ENCODE assay signal across 23 cellular contexts in the genomic region with DNA sequence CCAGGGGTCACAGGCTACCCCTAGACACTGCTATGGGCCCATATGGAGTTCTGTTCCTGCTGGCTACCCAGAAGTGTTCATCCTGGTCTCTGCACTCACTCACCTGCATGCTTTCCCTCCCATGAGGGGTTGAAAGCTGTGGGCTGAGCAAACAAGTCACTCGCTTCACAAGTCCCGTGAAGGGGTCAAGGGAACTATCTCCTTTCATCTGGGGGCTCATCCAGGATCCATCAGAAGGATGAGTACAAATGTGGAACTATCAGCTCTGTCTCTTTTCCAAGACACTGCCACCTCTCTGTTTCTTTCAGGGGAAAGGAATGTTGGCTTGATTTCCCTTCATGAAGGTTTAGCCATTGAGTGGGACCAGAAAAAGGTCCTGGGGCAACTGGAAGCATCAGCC. TPM values are rescaled to one million over a fixed set of nuclear protein-coding genes. Genes with fewer than 3 reads are reported as not detected.
DNase-seq lines count a peak whose midpoint lies in the region; ATAC-seq and TF ChIP-seq lines count a peak whose summit lies in the region.
"Had no signal": no experiment of that assay in that cellular context is flagged by ENCODE, and none has a peak within 500 bp of the region (broad histone marks: within the 10 kb centered on the region; RNA-seq: fewer than 3 reads in every experiment).

No MANE protein-coding gene starts in this region.

- H3K9me3 ChIP-seq in GM23248 (ENCODE audit: low read depth) (no peaks in the 10 kb centered on the region), PC-3 (ENCODE audit: low read length) (no peaks in the 10 kb centered on the region)

- no peak overlapping the region for H2BK5ac ChIP-seq in mesendoderm (ENCODE audit: low read length)

- H3K27me3 ChIP-seq in GM23248 (replicated peaks; ENCODE audit: insufficient read depth) (no peaks in the 10 kb centered on the region), mesendoderm (ENCODE audit: insufficient read depth, low read length, poor library complexity) (no peaks in the 10 kb centered on the region), PC-3 (ENCODE audit: low read length) (no peaks in the 10 kb centered on the region)

- H3K4me3 ChIP-seq in GM23248 (no peak overlapping the region), mesendoderm (ENCODE audit: low read length) (no peak overlapping the region), PC-3 (ENCODE audit: low read length) (no peak overlapping the region)

- CTCF ChIA-PET in PC-3 (lab: Charles Lee): no interaction called here

- no peak overlapping the region for H3K4ac ChIP-seq in mesendoderm (ENCODE audit: low read depth, low read length)

- no peak overlapping the region for H3K56ac ChIP-seq in mesendoderm (ENCODE audit: low read length)

- peaks cover 8% of the 10 kb centered on the region; the same call in 1 of the 2 replicates for H3K4me1 ChIP-seq in GM23248 (ENCODE audit: insufficient read depth)
- H3K4me1 ChIP-seq in mesendoderm (ENCODE audit: control insufficient read depth, low read depth, low read length): no peaks in the 10 kb centered on the region
- no peaks in the 10 kb centered on the region for H3K4me1 ChIP-seq in PC-3 (ENCODE audit: insufficient read depth, low read length)

- TF ChIP-seq CTCF in PC-3 (conservative IDR thresholded peaks at IDR 0.05; ENCODE audit: low read depth, low read length): no peak

- intact Hi-C loops in PC-3 (cut with micrococcal nuclease): loop anchor here (5.0 kb wide), 1 partner anchor 47 kb away; no protein-coding TSS in a partner anchor

- WGBS in GM23248 (ENCODE audit: low coverage in 1 of 2, low lambda C conversion rate in 2 of 2, missing lambda C conversion rate in 2 of 2), 2 experiments: 94 to 95% methylated on average over 2 of the region's 2 CpGs
- WGBS in mesendoderm (ENCODE audit: extremely low coverage, insufficient coverage, low lambda C conversion rate): no CpG with 5 or more reads among the region's 2 CpGs

- H3K27ac ChIP-seq in GM23248 (no peak overlapping the region), mesendoderm (ENCODE audit: low read depth, low read length) (no peak overlapping the region), PC-3 (ENCODE audit: low read length) (no peak overlapping the region)
- H3K27ac ChIP-seq: HL-60, RWPE1 had no signal

- no peak overlapping the region for H2BK120ac ChIP-seq in mesendoderm (ENCODE audit: low read depth, low read length)

- no peaks in the 10 kb centered on the region for H3K36me3 ChIP-seq in GM23248 (ENCODE audit: low read depth)
- H3K36me3 ChIP-seq in mesendoderm (ENCODE audit: control insufficient read depth, insufficient read depth, low read length): no peaks in the 10 kb centered on the region
- no peaks in the 10 kb centered on the region for H3K36me3 ChIP-seq in PC-3 (ENCODE audit: low read depth, low read length)

- H3K79me2 ChIP-seq in GM23248 (ENCODE audit: insufficient read depth) (no peaks in the 10 kb centered on the region), mesendoderm (ENCODE audit: control insufficient read depth, insufficient read depth, low read length) (no peaks in the 10 kb centered on the region), PC-3 (ENCODE audit: low read length) (no peaks in the 10 kb centered on the region)

- H3F3A ChIP-seq in GM23248 (ENCODE audit: insufficient read depth) (no peaks in the 10 kb centered on the region), PC-3 (ENCODE audit: low read length, unreplicated experiment) (no peaks in the 10 kb centered on the region)

- peak; percentile 53 for DNase-seq in DMS53 (lab: John Stamatoyannopoulos, UW)
- no peak for DNase-seq in DMS53 treated with DMSO at 0.1 percent for 48 hours (lab: John Stamatoyannopoulos, UW; ENCODE audit: unreplicated experiment)
- peak; percentile 31 for DNase-seq in GM23248
- peak; percentile 10 for DNase-seq in dermis blood vessel endothelial cell
- peak; percentile 25 for DNase-seq in mesendoderm
- no peak for DNase-seq in NCI-H2081 treated with DMSO at 0.1 percent for 48 hours (lab: John Stamatoyannopoulos, UW)
- DNase-seq in PC-3: no peak
- DNase-seq in midbrain (lab: John Stamatoyannopoulos, UW): no peak
- DNase-seq: 8988T, DMS79 treated with DMSO at 0.1 percent for 48 hours, HCEC 1CT, NCI-H1092, NCI-H1417 treated with DMSO at 0.1 percent for 48 hours, NCI-H187, NCI-H446, NCI-H524 treated with DMSO at 0.1 percent for 48 hours, NCI-H774, SHP77, T-cell had no signal

- POLR2A ChIA-PET in PC-3 (lab: Charles Lee; ENCODE audit: unreplicated experiment): no interaction called here

- H4K20me1 ChIP-seq in GM23248 (ENCODE audit: insufficient read depth): no peaks in the 10 kb centered on the region
- no peaks in the 10 kb centered on the region for H4K20me1 ChIP-seq in PC-3 (ENCODE audit: low read length)

- no peak overlapping the region for H2AFZ ChIP-seq in GM23248
- H2AFZ ChIP-seq in PC-3 (ENCODE audit: low read length): no peak overlapping the region

- H2BK15ac ChIP-seq in mesendoderm (replicated peaks; ENCODE audit: low read depth): no peak overlapping the region

- H3K4me2 ChIP-seq in GM23248 (ENCODE audit: unreplicated experiment): no peak overlapping the region
- no peak overlapping the region for H3K4me2 ChIP-seq in mesendoderm (ENCODE audit: low read length)
- no peak overlapping the region for H3K4me2 ChIP-seq in PC-3 (ENCODE audit: low read length)

- no peak overlapping the region for H3K23ac ChIP-seq in mesendoderm (ENCODE audit: low read length)

- H3K9ac ChIP-seq in GM23248 (no peak overlapping the region), mesendoderm (ENCODE audit: low read length) (no peak overlapping the region), PC-3 (ENCODE audit: low read length) (no peak overlapping the region)

- no TSS peak for BruUV-seq in PC-3 (replicated peaks; lab: Mats Ljungman, UMichigan)

- no peak overlapping the region for H2AK5ac ChIP-seq in mesendoderm (ENCODE audit: low read length)

- ATAC-seq in PC-3: no peak
- ATAC-seq: Panc1, T-cell had no signal

- H3K79me1 ChIP-seq in mesendoderm (ENCODE audit: low read length): no peaks in the 10 kb centered on the region

- in situ Hi-C loops in GM23248 (cut with MboI): no loop called here

- H4K5ac ChIP-seq in mesendoderm (ENCODE audit: low read length): no peak overlapping the region

- H3K9me2 ChIP-seq in GM23248 (ENCODE audit: insufficient read depth): no peaks in the 10 kb centered on the region
- H3K9me2 ChIP-seq in PC-3 (replicated peaks; ENCODE audit: low read length): no peaks in the 10 kb centered on the region

- no peak overlapping the region for H4K8ac ChIP-seq in mesendoderm (ENCODE audit: low read depth, low read length)

- H3K18ac ChIP-seq in mesendoderm (ENCODE audit: low read length): no peak overlapping the region

RNA-seq across cellular contexts. Expression of a gene that starts 21.7 kb away (rescaled TPM):
- total RNA-seq in GM23248 (2014; rRNA removed; shearing (Covaris generic)): not detected in 2 replicates
- polyA plus RNA-seq in GM23248 (2016; fragmentation: Nextera tagmentation; extraction: Ambion mirVana): not detected in 2 replicates
- 76.7 and 136 TPM in 2 replicates for total RNA-seq in dermis blood vessel endothelial cell
- polyA plus RNA-seq in mesendoderm (2013, experiment 1 of 2): 1.2 TPM
- polyA plus RNA-seq in mesendoderm (2013, experiment 2 of 2): 0.95 TPM
- total RNA-seq in PC-3 (2014; rRNA removed): not detected in 2 replicates
- total RNA-seq: SK-MEL-5, T-cell had no signal

RNA-seq across cellular contexts. Expression of a gene that starts 49.5 kb away (rescaled TPM):
- 18.8 and 21.7 TPM in 2 replicates for total RNA-seq in GM23248 (2014; rRNA removed; shearing (Covaris generic))
- 47.9 and 53.1 TPM in 2 replicates for polyA plus RNA-seq in GM23248 (2016; fragmentation: Nextera tagmentation; extraction: Ambion mirVana)
- total RNA-seq in dermis blood vessel endothelial cell: 26.7 and 27.0 TPM in 2 replicates
- polyA plus RNA-seq in mesendoderm (2013, experiment 1 of 2): 35.4 TPM
- polyA plus RNA-seq in mesendoderm (2013, experiment 2 of 2): 37.2 TPM
- 7.3 and 10.1 TPM in 2 replicates for total RNA-seq in PC-3 (2014; rRNA removed)

Comparison
In these comparisons a context has a peak if more than half of its experiments do, and no peak if none do; other contexts are left out.
1. DNase-seq: peak in DMS53 (single experiment), GM23248 (single experiment), dermis blood vessel endothelial cell (single experiment) and mesendoderm (single experiment); none in DMS53 treated with DMSO at 0.1 percent for 48 hours (single experiment), NCI-H2081 treated with DMSO at 0.1 percent for 48 hours (single experiment), PC-3 (single experiment) and midbrain (single experiment).
2. RNA of a gene that starts 21.7 kb away (total RNA-seq): 76.7 to 136 TPM in dermis blood vessel endothelial cell; not detected in GM23248 and not detected in PC-3; every median in the first group is over 10 times any median in the second.